8 cellular contexts compared by ENCODE assay signal in the genomic region with DNA sequence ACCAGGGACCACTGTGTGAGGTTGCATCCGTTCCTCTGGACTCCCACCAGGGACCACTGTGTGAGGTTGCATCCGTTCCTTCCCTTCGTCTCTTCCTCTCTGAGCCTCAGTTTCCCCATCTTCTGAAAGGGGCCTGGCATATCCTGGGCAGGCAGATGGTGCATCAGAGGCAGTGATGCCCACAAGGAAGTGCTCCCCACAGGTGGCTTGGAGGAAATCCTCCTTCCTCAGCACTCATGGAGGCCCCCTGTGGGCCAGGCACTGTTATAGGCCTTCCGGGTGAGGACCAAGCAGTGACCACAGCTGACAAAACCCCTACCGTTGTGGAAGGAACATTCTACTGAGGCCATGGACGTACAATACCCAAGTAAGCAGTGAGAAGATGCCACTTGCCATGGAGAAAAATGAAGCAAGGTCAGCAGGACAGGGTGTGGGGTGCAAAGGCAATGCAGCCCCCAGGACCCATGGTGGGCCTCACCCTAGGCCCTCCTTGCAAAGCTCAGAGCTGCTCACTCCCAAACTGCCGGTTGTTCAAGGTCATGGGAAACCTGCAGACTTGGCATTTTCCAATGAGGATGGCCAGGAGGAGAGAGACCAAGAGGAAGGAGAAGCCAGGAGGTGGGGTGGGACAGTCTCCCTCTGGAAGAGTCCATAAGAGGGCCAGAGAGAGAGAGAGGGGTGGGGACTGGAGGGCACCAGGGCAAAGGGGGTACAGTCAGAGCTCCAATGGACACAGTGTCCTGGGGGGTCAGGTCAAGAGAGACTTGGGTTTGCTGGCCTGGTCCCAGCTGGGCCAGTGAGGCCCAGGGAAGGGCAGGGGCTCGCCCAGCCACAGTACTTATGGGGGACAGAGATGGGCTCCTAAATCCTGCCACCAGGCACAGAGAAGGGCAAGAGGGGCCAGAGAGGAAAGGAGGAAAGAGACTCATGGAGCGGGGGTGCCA. TPM values are rescaled to one million over a fixed set of nuclear protein-coding genes. Genes with fewer than 3 reads are reported as not detected.
DNase-seq lines count a peak whose midpoint lies in the region; ATAC-seq, FAIRE-seq and TF ChIP-seq lines count a peak whose summit lies in the region.

No MANE protein-coding gene starts in this region.

- H3K4me1 Mint-ChIP-seq in CD4-positive, alpha-beta memory T cell: peaks cover 0 to 13% (median 9%) of the 10 kb centered on the region in 4 donors

- H3K27ac ChIP-seq in CD4-positive, alpha-beta memory T cell (ENCODE audit: low read depth, low read length): no peak overlapping the region
- H3K27ac ChIP-seq in body of pancreas (peak overlapping the region; percentile 67 to 89 (median 86)), testis (peak overlapping the region; percentile 50 to 85)

- H3K4me1 ChIP-seq in CD4-positive, alpha-beta memory T cell (ENCODE audit: insufficient read depth, low read length): peaks cover 20% of the 10 kb centered on the region
- H3K4me1 ChIP-seq in body of pancreas (peaks cover 40% of the 10 kb centered on the region), testis (peaks cover 31% of the 10 kb centered on the region)

- no peak for DNase-seq in CD4-positive, alpha-beta memory T cell
- DNase-seq in body of pancreas (peak; percentile 49 to 66 (median 64)), left kidney (ENCODE audit: low read depth, low spot score) (peak; percentile 83), testis (no peak), D721Med (ENCODE audit: insufficient read length, low spot score) (no peak)
- DNase-seq in activated CD4-positive, alpha-beta T cell treated with anti-CD3 and anti-CD28 coated beads for 48 hours: no peak

- TF ChIP-seq CTCF in body of pancreas (IDR thresholded peaks at IDR 0.05) (peak; percentile 9 to 76 (median 65)), testis (IDR thresholded peaks at IDR 0.05) (no peak), D721Med (IDR thresholded peaks at IDR 0.05; ENCODE audit: insufficient read depth, missing control alignments) (no peak)

- no peaks in the 10 kb centered on the region for H3K36me3 Mint-ChIP-seq in CD4-positive, alpha-beta memory T cell

- no peaks in the 10 kb centered on the region for H3K9me3 ChIP-seq in CD4-positive, alpha-beta memory T cell (ENCODE audit: control insufficient read depth in 1 of 2, low read length in 2 of 2)
- H3K9me3 ChIP-seq in body of pancreas (no peaks in the 10 kb centered on the region), testis (no peaks in the 10 kb centered on the region)

- 51 to 56% methylated on average over 9 of the region's 9 CpGs for WGBS in body of pancreas, 2 donors
- 44 to 49% methylated on average over 8 to 9 of the region's 9 CpGs for WGBS in testis, 2 donors

- CTCF ChIA-PET in CD4-positive, alpha-beta memory T cell (lab: Charles Lee; ENCODE audit: partially characterized antibody): interaction anchor here (0.8 to 1.9 kb wide), 5 partner anchors 12 to 398 kb away, joined by 3 to 5 read pairs (median 4); no protein-coding TSS in a partner anchor

- peak overlapping the region; percentile 3 to 82 (median 76) for H3K4me3 Mint-ChIP-seq in CD4-positive, alpha-beta memory T cell

- TF ChIP-seq RAD21 in Ishikawa (IDR thresholded peaks at IDR 0.05; ENCODE audit: low read depth): peak; percentile 49; the same call in 1 of the 2 replicates

- H3K27me3 Mint-ChIP-seq in CD4-positive, alpha-beta memory T cell: peaks cover 13 to 14% of the 10 kb centered on the region in 2 donors

- no peak for FAIRE-seq in D721Med (lab: Jason Lieb, UNC)

- H3K9me3 Mint-ChIP-seq in CD4-positive, alpha-beta memory T cell: no peaks in the 10 kb centered on the region

- intact Hi-C loops in CD4-positive, alpha-beta memory T cell (cut with micrococcal nuclease): loop anchor here (1.0 to 2.0 kb wide), 3 partner anchors 186 to 395 kb away; no protein-coding TSS in a partner anchor
- intact Hi-C loops in body of pancreas (cut with DNase I) (loop anchor here (10.0 kb wide), 1 partner anchor 65 kb away; no protein-coding TSS in a partner anchor), testis (cut with DNase I; ENCODE audit: low total_unique reads) (no loop called here)

- POLR2A ChIA-PET in CD4-positive, alpha-beta memory T cell (lab: Charles Lee; ENCODE audit: partially characterized antibody): interaction anchor here (0.6 to 2.5 kb wide), 6 partner anchors 10 to 534 kb away, joined by 3 to 10 read pairs (median 4); no protein-coding TSS in a partner anchor

- H3K27me3 ChIP-seq in CD4-positive, alpha-beta memory T cell (ENCODE audit: insufficient read depth, low read length): peaks cover 15% of the 10 kb centered on the region
- no peaks in the 10 kb centered on the region for H3K27me3 ChIP-seq in body of pancreas
- H3K27me3 ChIP-seq in testis: no peaks in the 10 kb centered on the region

- ATAC-seq in body of pancreas (peak; percentile 62), GM21390 (IDR thresholded peaks at IDR 0.05; ENCODE audit: unreplicated experiment) (no peak)

- TF ChIP-seq EP300 in Ishikawa (IDR thresholded peaks at IDR 0.05; ENCODE audit: borderline replicate concordance): no peak

- H3K4me3 ChIP-seq in CD4-positive, alpha-beta memory T cell (ENCODE audit: low read length in 2 of 2): no peak overlapping the region
- H3K4me3 ChIP-seq in body of pancreas: no peak overlapping the region
- peak overlapping the region in 1 of 2 donors; percentile 55 for H3K4me3 ChIP-seq in testis

- TF ChIP-seq POLR2A in body of pancreas (IDR thresholded peaks at IDR 0.05) (peak in 1 of 3 donors; percentile 20), testis (IDR thresholded peaks at IDR 0.05) (no peak)

- H3K27ac Mint-ChIP-seq in CD4-positive, alpha-beta memory T cell: peak overlapping the region in 2 of 7 donors; percentile 15 to 77

- H3K36me3 ChIP-seq in CD4-positive, alpha-beta memory T cell (ENCODE audit: insufficient read depth, low read length): no peaks in the 10 kb centered on the region
- H3K36me3 ChIP-seq in body of pancreas (replicated peaks in 1 of 2; ENCODE audit: insufficient read depth in 1 of 2, low read depth in 2 of 2) (no peaks in the 10 kb centered on the region), testis (ENCODE audit: low read depth, missing control alignments) (no peaks in the 10 kb centered on the region)

TF ChIP-seq in Ishikawa, 13 proteins besides CTCF, POLR2A, EP300 and RAD21:
- TF ChIP-seq, protein P1, sequence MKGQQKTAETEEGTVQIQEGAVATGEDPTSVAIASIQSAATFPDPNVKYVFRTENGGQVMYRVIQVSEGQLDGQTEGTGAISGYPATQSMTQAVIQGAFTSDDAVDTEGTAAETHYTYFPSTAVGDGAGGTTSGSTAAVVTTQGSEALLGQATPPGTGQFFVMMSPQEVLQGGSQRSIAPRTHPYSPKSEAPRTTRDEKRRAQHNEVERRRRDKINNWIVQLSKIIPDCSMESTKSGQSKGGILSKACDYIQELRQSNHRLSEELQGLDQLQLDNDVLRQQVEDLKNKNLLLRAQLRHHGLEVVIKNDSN (IDR thresholded peaks at IDR 0.05): no peak
- TF ChIP-seq CREB1 (IDR thresholded peaks at IDR 0.05; ENCODE audit: low read depth): no peak
- TF ChIP-seq, protein P2, sequence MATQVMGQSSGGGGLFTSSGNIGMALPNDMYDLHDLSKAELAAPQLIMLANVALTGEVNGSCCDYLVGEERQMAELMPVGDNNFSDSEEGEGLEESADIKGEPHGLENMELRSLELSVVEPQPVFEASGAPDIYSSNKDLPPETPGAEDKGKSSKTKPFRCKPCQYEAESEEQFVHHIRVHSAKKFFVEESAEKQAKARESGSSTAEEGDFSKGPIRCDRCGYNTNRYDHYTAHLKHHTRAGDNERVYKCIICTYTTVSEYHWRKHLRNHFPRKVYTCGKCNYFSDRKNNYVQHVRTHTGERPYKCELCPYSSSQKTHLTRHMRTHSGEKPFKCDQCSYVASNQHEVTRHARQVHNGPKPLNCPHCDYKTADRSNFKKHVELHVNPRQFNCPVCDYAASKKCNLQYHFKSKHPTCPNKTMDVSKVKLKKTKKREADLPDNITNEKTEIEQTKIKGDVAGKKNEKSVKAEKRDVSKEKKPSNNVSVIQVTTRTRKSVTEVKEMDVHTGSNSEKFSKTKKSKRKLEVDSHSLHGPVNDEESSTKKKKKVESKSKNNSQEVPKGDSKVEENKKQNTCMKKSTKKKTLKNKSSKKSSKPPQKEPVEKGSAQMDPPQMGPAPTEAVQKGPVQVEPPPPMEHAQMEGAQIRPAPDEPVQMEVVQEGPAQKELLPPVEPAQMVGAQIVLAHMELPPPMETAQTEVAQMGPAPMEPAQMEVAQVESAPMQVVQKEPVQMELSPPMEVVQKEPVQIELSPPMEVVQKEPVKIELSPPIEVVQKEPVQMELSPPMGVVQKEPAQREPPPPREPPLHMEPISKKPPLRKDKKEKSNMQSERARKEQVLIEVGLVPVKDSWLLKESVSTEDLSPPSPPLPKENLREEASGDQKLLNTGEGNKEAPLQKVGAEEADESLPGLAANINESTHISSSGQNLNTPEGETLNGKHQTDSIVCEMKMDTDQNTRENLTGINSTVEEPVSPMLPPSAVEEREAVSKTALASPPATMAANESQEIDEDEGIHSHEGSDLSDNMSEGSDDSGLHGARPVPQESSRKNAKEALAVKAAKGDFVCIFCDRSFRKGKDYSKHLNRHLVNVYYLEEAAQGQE (IDR thresholded peaks at IDR 0.05; ENCODE audit: low read depth): no peak
- no peak for TF ChIP-seq CEBPB (IDR thresholded peaks at IDR 0.05)
- TF ChIP-seq ZBTB7A (IDR thresholded peaks at IDR 0.05; ENCODE audit: low read depth): 0 out of 2 replicates have a peak, but pooled peaks have one; percentile 13
- TF ChIP-seq NFIC (IDR thresholded peaks at IDR 0.05): no peak
- TF ChIP-seq EGR1 (IDR thresholded peaks at IDR 0.05): no peak
- no peak for TF ChIP-seq YY1 (IDR thresholded peaks at IDR 0.05; ENCODE audit: low read depth)
- no peak for TF ChIP-seq TEAD4 (IDR thresholded peaks at IDR 0.05)
- TF ChIP-seq TAF1 (IDR thresholded peaks at IDR 0.05; ENCODE audit: low read depth): 0 out of 2 replicates have a peak, but pooled peaks have one; percentile 31
- TF ChIP-seq TCF12 (IDR thresholded peaks at IDR 0.05; ENCODE audit: low read depth): 0 out of 2 replicates have a peak, but pooled peaks have one; percentile 30
- TF ChIP-seq, protein P3, sequence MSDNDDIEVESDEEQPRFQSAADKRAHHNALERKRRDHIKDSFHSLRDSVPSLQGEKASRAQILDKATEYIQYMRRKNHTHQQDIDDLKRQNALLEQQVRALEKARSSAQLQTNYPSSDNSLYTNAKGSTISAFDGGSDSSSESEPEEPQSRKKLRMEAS (IDR thresholded peaks at IDR 0.05): no peak
- TF ChIP-seq FOXM1 (IDR thresholded peaks at IDR 0.05; ENCODE audit: borderline replicate concordance, low read depth): no peak

RNA-seq across cellular contexts. Expression of a gene that starts 51.1 kb away (rescaled TPM):
- total RNA-seq in CD4-positive, alpha-beta memory T cell: not detected
- polyA plus RNA-seq in CD4-positive, alpha-beta memory T cell: not detected
- total RNA-seq in body of pancreas (not detected), testis (1 to 10 TPM; 3.7 to 9.4 TPM)
- 14.6 TPM for polyA plus RNA-seq in testis (ENCODE audit: insufficient read depth, low read depth, low replicate concordance)

RNA-seq across cellular contexts. Expression of a gene that starts 56.2 kb away (rescaled TPM):
- 10 to 100 TPM; 45.0 to 45.3 TPM for total RNA-seq in CD4-positive, alpha-beta memory T cell
- polyA plus RNA-seq in CD4-positive, alpha-beta memory T cell: 10 to 100 TPM; 48.4 to 55.1 TPM
- 10 to 100 TPM; 11.2 to 14.5 TPM for total RNA-seq in body of pancreas
- 10 to 100 TPM; 71.8 to 82.6 TPM for total RNA-seq in testis
- polyA plus RNA-seq in testis (ENCODE audit: insufficient read depth, low read depth, low replicate concordance): 189 TPM

Comparison
In these comparisons a context has a peak if more than half of its experiments do, and no peak if none do; other contexts are left out.
1. DNase-seq: peak in body of pancreas (4 of 4) and left kidney (single experiment); none in CD4-positive, alpha-beta memory T cell (0 of 5), testis (single experiment), D721Med (single experiment) and activated CD4-positive, alpha-beta T cell treated with anti-CD3 and anti-CD28 coated beads for 48 hours (single experiment).
2. CTCF ChIP-seq: peak in body of pancreas (7 of 7); none in testis (0 of 3) and D721Med (single experiment).
3. RNA of a gene that starts 51.1 kb away (total RNA-seq): 3.7 to 9.4 TPM in testis; not detected in CD4-positive, alpha-beta memory T cell and not detected in body of pancreas; every median in the first group is over 4 times any median in the second.